In genomic region chr1:212284332-212284743, GRCh38 we compare ENCODE assay signal across 8 cellular contexts. TPM values are rescaled to one million over a fixed set of nuclear protein-coding genes. Genes with fewer than 3 reads are reported as not detected.
DNase-seq lines count a peak whose midpoint lies in the region; TF ChIP-seq lines count a peak whose summit lies in the region.

No MANE protein-coding gene starts in this region.

- peak overlapping the region; percentile 92 for H3K27ac ChIP-seq in CD4-positive, alpha-beta memory T cell (ENCODE audit: low read depth, low read length)
- peak overlapping the region; percentile 77 for H3K27ac ChIP-seq in OCI-LY7 (ENCODE audit: low read depth, low read length, poor library complexity, severe bottlenecking)

- intact Hi-C loops in CD4-positive, alpha-beta memory T cell (cut with micrococcal nuclease), result loop anchor here (2.0 kb wide), 1 partner anchor 454 kb away; the partner anchor contains the start of gene LPGAT1
- intact Hi-C loops in OCI-LY7 (cut with micrococcal nuclease; ENCODE audit: unreplicated experiment), result loop anchor here (2.0 to 10.0 kb wide), 3 partner anchors 170 to 960 kb away; partner anchors contain the start of genes NEK2 and TRAF5

- H3K27me3 ChIP-seq in CD4-positive, alpha-beta memory T cell (ENCODE audit: insufficient read depth, low read length), result no peaks in the 10 kb centered on the region

- peaks cover 27% of the 10 kb centered on the region for H3K4me1 ChIP-seq in CD4-positive, alpha-beta memory T cell (ENCODE audit: insufficient read depth, low read length)
- peaks cover 22% of the 10 kb centered on the region for H3K4me1 ChIP-seq in OCI-LY7 (ENCODE audit: insufficient read depth, low read length, poor library complexity, severe bottlenecking)

- BruUV-seq in OCI-LY7 (replicated peaks; lab: Mats Ljungman, UMichigan), result no TSS peak

- POLR2A ChIA-PET in CD4-positive, alpha-beta memory T cell (lab: Charles Lee; ENCODE audit: partially characterized antibody), result interaction anchor here (0.6 to 5.2 kb wide), 8 partner anchors 10 to 604 kb away, joined by 3 to 108 read pairs (median 3); no protein-coding TSS in a partner anchor
- POLR2A ChIA-PET in OCI-LY7 (lab: Charles Lee), result interaction anchor here (0.9 to 1.4 kb wide), 8 partner anchors 9 to 268 kb away, joined by 3 to 4 read pairs (median 3); no protein-coding TSS in a partner anchor

- peak overlapping the region; percentile 90 for H2AFZ ChIP-seq in OCI-LY7 (ENCODE audit: low read length)

- peaks cover 21 to 42% (median 31%) of the 10 kb centered on the region in 4 donors for H3K4me1 Mint-ChIP-seq in CD4-positive, alpha-beta memory T cell
- peaks cover 34% of the 10 kb centered on the region for H3K4me1 Mint-ChIP-seq in osteocyte (ENCODE audit: unreplicated experiment)

- peak overlapping the region; percentile 94 to 100 (median 99) for H3K4me3 Mint-ChIP-seq in CD4-positive, alpha-beta memory T cell
- peak overlapping the region; percentile 93 for H3K4me3 Mint-ChIP-seq in osteocyte (ENCODE audit: unreplicated experiment)

- no peaks in the 10 kb centered on the region for H3K9me3 ChIP-seq in CD4-positive, alpha-beta memory T cell (ENCODE audit: control insufficient read depth in 1 of 2, low read length in 2 of 2)
- H3K9me3 ChIP-seq in OCI-LY7 (ENCODE audit: low read length), result no peaks in the 10 kb centered on the region

- no peaks in the 10 kb centered on the region for H3K9me2 ChIP-seq in OCI-LY7 (ENCODE audit: insufficient read depth, low read length)

- CTCF ChIA-PET in CD4-positive, alpha-beta memory T cell (lab: Charles Lee; ENCODE audit: partially characterized antibody), result interaction anchor here (0.8 to 2.1 kb wide), 6 partner anchors 12 to 249 kb away, joined by 3 to 17 read pairs (median 4); partner anchors contain the start of genes DTL and INTS7
- CTCF ChIA-PET in OCI-LY7 (lab: Charles Lee; ENCODE audit: unreplicated experiment), result interaction anchor here (1.1 kb wide), 1 partner anchor 82 kb away, joined by 3 read pairs; no protein-coding TSS in a partner anchor

- no peak for TF ChIP-seq CTCF in OCI-LY7 (conservative IDR thresholded peaks at IDR 0.05; ENCODE audit: low read length)
- TF ChIP-seq CTCF in epithelial cell of esophagus (IDR thresholded peaks at IDR 0.05; ENCODE audit: insufficient read depth, low read depth, low read length, missing control alignments), result no peak
- TF ChIP-seq CTCF in osteocyte (IDR thresholded peaks at IDR 0.05), result no peak

- no peaks in the 10 kb centered on the region for H3K27me3 Mint-ChIP-seq in CD4-positive, alpha-beta memory T cell
- H3K27me3 Mint-ChIP-seq in osteocyte (ENCODE audit: unreplicated experiment), result no peaks in the 10 kb centered on the region

- peaks cover 8% of the 10 kb centered on the region; the same call in 1 of the 2 replicates for H4K20me1 ChIP-seq in OCI-LY7 (ENCODE audit: insufficient read depth, low read length)

- peak overlapping the region; percentile 63 to 99 for H3K4me3 ChIP-seq in CD4-positive, alpha-beta memory T cell (ENCODE audit: low read length in 2 of 2)
- H3K4me3 ChIP-seq in OCI-LY7 (ENCODE audit: low read depth, low read length, poor library complexity, severe bottlenecking) (peak overlapping the region; percentile 80), epithelial cell of esophagus (ENCODE audit: low read length) (peak overlapping the region; percentile 87)

- no peaks in the 10 kb centered on the region for H3K9me3 Mint-ChIP-seq in CD4-positive, alpha-beta memory T cell
- no peaks in the 10 kb centered on the region for H3K9me3 Mint-ChIP-seq in osteocyte (ENCODE audit: unreplicated experiment)

- H3K36me3 Mint-ChIP-seq in CD4-positive, alpha-beta memory T cell, result peaks cover 0 to 17% of the 10 kb centered on the region in 2 donors
- H3K36me3 Mint-ChIP-seq in osteocyte (ENCODE audit: unreplicated experiment), result no peaks in the 10 kb centered on the region

- H3K36me3 ChIP-seq in CD4-positive, alpha-beta memory T cell (ENCODE audit: insufficient read depth, low read length), result no peaks in the 10 kb centered on the region
- H3K36me3 ChIP-seq in OCI-LY7 (ENCODE audit: insufficient read depth, low read length), result peaks cover 7% of the 10 kb centered on the region; the same call in 1 of the 2 replicates

- H3K4me2 ChIP-seq in OCI-LY7 (ENCODE audit: low read length), result peak overlapping the region; percentile 90

- peaks cover 31% of the 10 kb centered on the region for H3K79me2 ChIP-seq in OCI-LY7 (ENCODE audit: insufficient read depth, low read depth, low read length)

- H3K27ac Mint-ChIP-seq in CD4-positive, alpha-beta memory T cell, result peak overlapping the region; percentile 94 to 99 (median 98)
- H3K27ac Mint-ChIP-seq in osteocyte (ENCODE audit: unreplicated experiment), result peak overlapping the region; percentile 94

- DNase-seq in CD4-positive, alpha-beta memory T cell, result no peak
- DNase-seq in OCI-LY7 (ENCODE audit: low spot score), result no peak
- no peak for DNase-seq in epithelial cell of esophagus (ENCODE audit: low read depth)
- DNase-seq in osteocyte (ENCODE audit: extremely low spot score, unreplicated experiment), result no peak
- DNase-seq in HCEC 1CT, result no peak
- no peak for DNase-seq in iPS-NIHi7 (ENCODE audit: extremely low spot score)
- no peak for DNase-seq in activated CD8-positive, alpha-beta memory T cell treated with anti-CD3 and anti-CD28 coated beads for 24 hours
- DNase-seq in SKM-1 (lab: John Stamatoyannopoulos, UW; ENCODE audit: unreplicated experiment), result no peak

RNA-seq across cellular contexts. Expression of gene PPP2R5A, which starts 0.9 kb away (rescaled TPM):
- total RNA-seq in CD4-positive, alpha-beta memory T cell, result 10 to 100 TPM; 53.8 to 55.0 TPM
- polyA plus RNA-seq in CD4-positive, alpha-beta memory T cell, result 10 to 100 TPM; 37.9 to 43.0 TPM
- total RNA-seq in OCI-LY7 (2014; rRNA removed; shearing (Covaris generic)), result 26.8 and 28.0 TPM in 2 replicates
- total RNA-seq in OCI-LY7 (2022) (36.0 and 37.7 TPM in 2 replicates), osteocyte (17.5 and 17.9 TPM in 2 replicates)
